Comparison of ENCODE assay signal across 8 cellular contexts in the genomic region with DNA sequence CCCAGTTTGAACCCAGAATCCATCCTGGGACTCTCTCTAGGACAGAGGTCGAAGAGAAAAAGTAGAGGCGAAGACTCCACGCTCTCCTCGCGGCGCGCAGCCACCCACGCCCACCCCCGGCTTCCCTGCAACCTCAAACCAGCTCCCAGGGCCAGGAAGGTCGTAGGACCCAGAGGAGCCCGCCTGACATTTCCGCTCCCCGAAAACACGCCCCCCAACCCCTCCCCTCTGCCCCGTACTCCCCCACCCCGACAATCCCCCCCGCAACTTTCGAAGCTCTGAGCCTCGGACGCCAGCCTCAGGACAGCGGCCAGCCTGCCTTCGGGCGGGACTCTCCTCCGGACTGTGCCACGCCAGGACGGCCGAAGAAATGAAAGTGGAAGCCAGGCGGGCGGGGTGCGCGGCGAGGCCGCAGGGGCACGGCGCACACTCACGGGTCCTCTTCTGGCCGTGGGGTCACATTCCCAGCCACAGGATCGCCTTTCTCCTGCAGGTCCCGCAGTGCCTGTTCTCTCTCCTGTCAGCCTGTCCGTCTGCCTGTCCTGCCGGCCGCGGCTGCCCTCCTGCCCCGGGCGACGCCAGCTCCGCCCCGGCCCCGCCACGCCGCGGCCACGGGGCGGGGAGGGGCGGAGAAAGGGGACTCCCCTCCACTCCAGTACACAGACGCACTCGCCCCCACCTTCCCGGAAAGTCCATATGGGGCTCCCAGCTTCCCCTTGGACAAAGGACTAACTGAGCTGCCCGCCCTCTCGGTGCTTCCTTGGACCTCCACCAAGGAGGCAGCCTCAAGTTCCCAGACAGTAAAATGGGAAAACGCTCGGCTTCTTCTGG. TPM values are rescaled to one million over a fixed set of nuclear protein-coding genes. Genes with fewer than 3 reads are reported as not detected.
DNase-seq lines count a peak whose midpoint lies in the region; ATAC-seq and TF ChIP-seq lines count a peak whose summit lies in the region.

Gene MOB3C, minus strand, starts transcription at position 535 of the 831 bp plus-strand sequence. CDS start 3,490 bp downstream, outside the sequence.

- no peak for TF ChIP-seq RAD21 in IMR-90 (IDR thresholded peaks at IDR 0.05; ENCODE audit: low read length)

- peak within 1 kb of the TSS; percentile 74 for H2AK5ac ChIP-seq in IMR-90 (ENCODE audit: low read depth, low read length)

- H2BK15ac ChIP-seq in IMR-90 (ENCODE audit: low read depth, low read length): peak within 1 kb of the TSS; percentile 69; the same call in 2 of the 3 replicates

- H2BK20ac ChIP-seq in IMR-90 (ENCODE audit: low read depth, low read length): peak within 1 kb of the TSS; percentile 3

- H3K23ac ChIP-seq in IMR-90 (ENCODE audit: low read depth, low read length): peak within 1 kb of the TSS; percentile 85

- dilution Hi-C loops in IMR-90 (cut with HindIII; ENCODE audit: low sequenced_read_pairs, unreplicated experiment): no loop called here
- dilution Hi-C loops in mammary epithelial cell (cut with HindIII; ENCODE audit: low sequenced_read_pairs): loop anchor here (5.0 kb wide), 2 partner anchors 69 to 76 kb away; no protein-coding TSS in a partner anchor

- 0% methylated on average over 17 of the region's 62 CpGs; no CpG with 5 or more reads in 1 of the 2 experiments for WGBS in IMR-90 (ENCODE audit: extremely low coverage in 2 of 2, insufficient read length in 1 of 2), 2 experiments
- 4% methylated on average over 27 of the region's 62 CpGs for WGBS in mammary epithelial cell (ENCODE audit: low coverage, missing lambda C conversion rate)
- WGBS in smooth muscle cell (ENCODE audit: low lambda C conversion rate): 3% methylated on average over 29 of the region's 62 CpGs

- TF ChIP-seq POLR2A in IMR-90 (IDR thresholded peaks at IDR 0.05; ENCODE audit: low read depth, low read length): peak; percentile 77

- CTCF ChIA-PET in IMR-90 (lab: Yijun Ruan, JAX) (interaction anchor here (0.6 to 1.3 kb wide), 3 partner anchors 12 to 169 kb away, joined by 3 to 4 read pairs (median 3); partner anchors contain the start of gene MKNK1), mammary epithelial cell (lab: Charles Lee; ENCODE audit: low non-redundant PET) (no interaction called here)

- H4K20me1 ChIP-seq in IMR-90 (ENCODE audit: insufficient read depth, low read length) (0 out of 2 replicates have a peak, but pooled peaks cover 8% of the 10 kb centered on the region), mammary epithelial cell (ENCODE audit: insufficient read depth, low read length) (no peaks in the 10 kb centered on the region), smooth muscle cell (ENCODE audit: low read depth) (peaks cover 27% of the 10 kb centered on the region)

- BruUV-seq in IMR-90 (replicated peaks; lab: Mats Ljungman, UMichigan): no TSS peak
- BruUV-seq in mammary epithelial cell (replicated peaks; lab: Mats Ljungman, UMichigan): no TSS peak

- H2AFZ ChIP-seq in IMR-90 (replicated peaks; ENCODE audit: low read length, poor library complexity) (peak within 1 kb of the TSS; percentile 100), mammary epithelial cell (ENCODE audit: low read depth, low read length) (peak within 1 kb of the TSS; percentile 96), smooth muscle cell (ENCODE audit: low read depth) (peak within 1 kb of the TSS; percentile 91)

- H3K27me3 ChIP-seq in IMR-90 (ENCODE audit: control insufficient read depth, insufficient read depth, low read length) (no peaks in the 10 kb centered on the region), mammary epithelial cell (ENCODE audit: insufficient read depth, low read length) (no peaks in the 10 kb centered on the region), smooth muscle cell (ENCODE audit: low read depth) (no peaks in the 10 kb centered on the region)

- peak within 1 kb of the TSS; percentile 76 for H4K91ac ChIP-seq in IMR-90 (ENCODE audit: insufficient read depth, low read depth, low read length)

- H3K79me1 ChIP-seq in IMR-90 (ENCODE audit: low read depth in 1 of 2, low read length in 2 of 2): peaks cover 18 to 44% of the 10 kb centered on the region in 2 experiments

- peak within 1 kb of the TSS; percentile 87 for H3K27ac ChIP-seq in IMR-90 (ENCODE audit: insufficient read depth, low read length)
- H3K27ac ChIP-seq in VCaP: peak within 1 kb of the TSS; percentile 65; the same call in 1 of the 2 replicates
- H3K27ac ChIP-seq in mammary epithelial cell (ENCODE audit: insufficient read depth, low read depth, low read length): peak within 1 kb of the TSS; percentile 49
- peak within 1 kb of the TSS; percentile 46 for H3K27ac ChIP-seq in smooth muscle cell (ENCODE audit: low read depth)

- in situ Hi-C loops in IMR-90 (cut with MboI; ENCODE audit: low sequenced_read_pairs) (no loop called here), mammary epithelial cell (cut with MboI; ENCODE audit: low sequenced_read_pairs in 2 of 2) (loop anchor here in 1 of 2 donors (10.0 kb wide), 1 partner anchor 108 kb away; no protein-coding TSS in a partner anchor)

- H3K9ac ChIP-seq in IMR-90 (ENCODE audit: low read depth, low read length) (peak within 1 kb of the TSS; percentile 84), mammary epithelial cell (ENCODE audit: insufficient read depth, low read length) (peak within 1 kb of the TSS; percentile 45), smooth muscle cell (ENCODE audit: low read depth) (peak within 1 kb of the TSS; percentile 78)

- H3K14ac ChIP-seq in IMR-90 (replicated peaks; ENCODE audit: low read depth, low read length): peak within 1 kb of the TSS; percentile 98

- H4K8ac ChIP-seq in IMR-90 (ENCODE audit: low read depth in 2 of 2, low read length in 2 of 2): peak within 1 kb of the TSS; percentile 85 to 93

- H3F3A ChIP-seq in smooth muscle cell (ENCODE audit: low read depth): no peaks in the 10 kb centered on the region

- H3K18ac ChIP-seq in IMR-90 (ENCODE audit: low read depth, low read length): peak within 1 kb of the TSS; percentile 35

- POLR2A ChIA-PET in IMR-90 (lab: Charles Lee; ENCODE audit: unreplicated experiment): no interaction called here

- H3K4ac ChIP-seq in IMR-90 (ENCODE audit: low read depth, low read length): peak within 1 kb of the TSS; percentile 81

- H3K4me1 ChIP-seq in IMR-90 (ENCODE audit: control insufficient read depth, insufficient read depth, low read length) (peaks cover 20% of the 10 kb centered on the region), mammary epithelial cell (ENCODE audit: insufficient read depth, low read length) (peaks cover 40% of the 10 kb centered on the region), smooth muscle cell (ENCODE audit: low read depth) (peaks cover 18% of the 10 kb centered on the region)

- DNase-seq in DMS114 treated with DMSO at 0.1 percent for 48 hours (lab: John Stamatoyannopoulos, UW; ENCODE audit: unreplicated experiment) (peak; percentile 43), IMR-90 (peak; percentile 77), mammary epithelial cell (peak; percentile 66), iPS-NIHi7 (ENCODE audit: extremely low spot score) (peak; percentile 71), smooth muscle cell (lab: John Stamatoyannopoulos, UW; ENCODE audit: unreplicated experiment) (peak; percentile 59)

- intact Hi-C loops in IMR-90 (cut with micrococcal nuclease) (loop anchor here (5.0 kb wide), 1 partner anchor 101 kb away; the partner anchor contains the start of gene EFCAB14), mammary epithelial cell (cut with micrococcal nuclease) (no loop called here)

- H3K4me2 ChIP-seq in IMR-90 (ENCODE audit: low read depth, low read length) (peak within 1 kb of the TSS; percentile 89), mammary epithelial cell (ENCODE audit: insufficient read depth, low read depth, low read length) (peak within 1 kb of the TSS; percentile 90), smooth muscle cell (peak within 1 kb of the TSS; percentile 99)

- TF ChIP-seq CTCF in IMR-90 (conservative IDR thresholded peaks at IDR 0.05; ENCODE audit: low read depth, low read length) (no peak), VCaP (conservative IDR thresholded peaks at IDR 0.05) (no peak), mammary epithelial cell (conservative IDR thresholded peaks at IDR 0.05 in 1 of 2, IDR thresholded peaks at IDR 0.05 in 1 of 2; ENCODE audit: extremely low read depth in 1 of 2, insufficient read depth in 1 of 2, low read depth in 1 of 2, low read length in 2 of 2) (no peak), smooth muscle cell (IDR thresholded peaks at IDR 0.05; ENCODE audit: borderline replicate concordance, insufficient read depth, poor library complexity, severe bottlenecking) (no peak)

- ATAC-seq in GM21447 (IDR thresholded peaks at IDR 0.05; ENCODE audit: unreplicated experiment): peak; percentile 48
- peak; percentile 90 for ATAC-seq in IMR-90 (ENCODE audit: low read depth)
- ATAC-seq in HG03457 (IDR thresholded peaks at IDR 0.05; ENCODE audit: unreplicated experiment): no peak

- peaks cover 23% of the 10 kb centered on the region for H3K9me1 ChIP-seq in IMR-90 (ENCODE audit: insufficient read depth, low read length)

- peaks cover 8% of the 10 kb centered on the region; the same call in 1 of the 2 replicates for H3K36me3 ChIP-seq in IMR-90 (ENCODE audit: control insufficient read depth, insufficient read depth, low read length)
- H3K36me3 ChIP-seq in mammary epithelial cell (ENCODE audit: insufficient read depth, low read length): no peaks in the 10 kb centered on the region
- H3K36me3 ChIP-seq in smooth muscle cell (ENCODE audit: low read depth): no peaks in the 10 kb centered on the region

- H2AK9ac ChIP-seq in IMR-90 (replicated peaks; ENCODE audit: low read depth, low read length, poor library complexity): peak within 1 kb of the TSS; percentile 94

- H3K79me2 ChIP-seq in mammary epithelial cell (ENCODE audit: insufficient read depth, low read length): peaks cover 31% of the 10 kb centered on the region
- peaks cover 9% of the 10 kb centered on the region for H3K79me2 ChIP-seq in smooth muscle cell (ENCODE audit: low read depth)

- H4K5ac ChIP-seq in IMR-90 (ENCODE audit: low read depth, low read length): peak within 1 kb of the TSS; percentile 65

- no peaks in the 10 kb centered on the region for H3K9me3 ChIP-seq in IMR-90 (ENCODE audit: control insufficient read depth, insufficient read depth, low read length)
- no peaks in the 10 kb centered on the region for H3K9me3 ChIP-seq in mammary epithelial cell (replicated peaks; ENCODE audit: insufficient read depth, low read length)
- no peaks in the 10 kb centered on the region for H3K9me3 ChIP-seq in smooth muscle cell (replicated peaks; ENCODE audit: low read depth)

- peak within 1 kb of the TSS; percentile 86 for H2BK5ac ChIP-seq in IMR-90 (ENCODE audit: low read depth, low read length, poor library complexity, severe bottlenecking)

- H3K4me3 ChIP-seq in IMR-90 (ENCODE audit: insufficient read depth, low read depth, low read length): peak within 1 kb of the TSS; percentile 89
- peak within 1 kb of the TSS; percentile 80 to 85 (median 81) for H3K4me3 ChIP-seq in mammary epithelial cell (replicated peaks in 1 of 3; ENCODE audit: insufficient read depth in 1 of 3, low read depth in 2 of 3, low read length in 3 of 3)
- H3K4me3 ChIP-seq in smooth muscle cell: peak within 1 kb of the TSS; percentile 95

- H3K56ac ChIP-seq in IMR-90 (ENCODE audit: extremely low read depth, insufficient read depth, low read length): peak within 1 kb of the TSS; percentile 74

- peak within 1 kb of the TSS; percentile 84 for H2BK120ac ChIP-seq in IMR-90 (ENCODE audit: low read depth, low read length)

RNA-seq across cellular contexts. Expression of gene MOB3C, which starts in this region (rescaled TPM):
- total RNA-seq in IMR-90 (2012; rRNA removed) (6.4 and 7.3 TPM in 2 replicates), mammary epithelial cell (10 to 100 TPM; 10.2 to 12.8 TPM), smooth muscle cell (5.3 and 9.3 TPM in 2 replicates)
- polyA plus RNA-seq in IMR-90 (2012; rRNA removed) (8.3 and 9.0 TPM in 2 replicates), mammary epithelial cell (9.8 TPM), smooth muscle cell (5.5 and 8.8 TPM in 2 replicates)
- 7.2 and 9.7 TPM in 2 replicates for polyA plus RNA-seq in IMR-90 (2012; cell fraction: cytosol; rRNA removed)
- polyA plus RNA-seq in IMR-90 (2012; cell fraction: nucleus; rRNA removed; ENCODE audit: low replicate concordance): 22.3 and 26.0 TPM in 2 replicates
- polyA minus RNA-seq in mammary epithelial cell: 6.4 TPM
